Comparison of ENCODE assay signal across 9 cellular contexts in the genomic region with DNA sequence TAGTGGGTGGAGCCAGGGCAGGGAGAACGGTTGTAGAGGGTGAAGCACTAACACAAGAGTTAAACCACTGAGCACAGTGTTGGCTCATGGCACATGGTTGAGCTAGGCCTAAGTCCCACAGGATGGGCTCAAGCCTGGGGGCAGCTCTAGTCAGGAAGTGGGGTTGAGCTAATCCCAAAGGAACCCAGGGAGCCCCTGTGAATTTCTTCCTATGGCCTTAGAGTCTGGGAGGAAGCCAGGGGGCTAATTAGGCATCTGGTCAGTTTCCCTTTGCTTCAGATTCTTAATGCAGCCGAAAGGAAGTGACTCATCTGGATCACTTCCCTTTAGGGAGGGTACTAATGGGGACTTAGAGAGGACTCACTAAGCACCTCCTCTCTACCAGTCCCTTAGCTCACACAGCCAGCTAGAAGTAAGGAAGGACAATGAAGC. TPM values are rescaled to one million over a fixed set of nuclear protein-coding genes. Genes with fewer than 3 reads are reported as not detected.
DNase-seq lines count a peak whose midpoint lies in the region; ATAC-seq and TF ChIP-seq lines count a peak whose summit lies in the region.
"Had no signal": no experiment of that assay in that cellular context is flagged by ENCODE, and none has a peak within 500 bp of the region (broad histone marks: within the 10 kb centered on the region; RNA-seq: fewer than 3 reads in every experiment).

No MANE protein-coding gene starts in this region.

- no peaks in the 10 kb centered on the region for H3K36me3 ChIP-seq in upper lobe of right lung

- POLR2A ChIA-PET in activated B cell treated with CpG ODN at 0.5 μM for 24 hours (lab: Charles Lee), result interaction anchor here (0.6 to 2.3 kb wide), 4 partner anchors 32 to 89 kb away, joined by 3 to 20 read pairs (median 8); a partner anchor contains a TSS

- CTCF ChIA-PET in activated B cell treated with CpG ODN at 0.5 μM for 24 hours (lab: Charles Lee), result interaction anchor here (0.7 to 9.1 kb wide), 14 partner anchors 9 to 758 kb away, joined by 3 to 176 read pairs (median 6); a partner anchor contains a TSS

- no peaks in the 10 kb centered on the region for H3K27me3 ChIP-seq in upper lobe of right lung

- H3K9me3 ChIP-seq in upper lobe of right lung, result no peaks in the 10 kb centered on the region

- no peak overlapping the region for H3K4me3 Mint-ChIP-seq in activated B cell treated with CpG ODN at 0.5 μM for 24 hours
- H3K4me3 Mint-ChIP-seq: activated T-cell treated with anti-CD3 and anti-CD28 coated beads, Interleukin-2, amount 50 U/mL, for 4 hours had no signal

- no peak for TF ChIP-seq CTCF in GM12865 (IDR thresholded peaks at IDR 0.05; ENCODE audit: insufficient read depth, low read depth, low read length, missing control alignments)
- TF ChIP-seq CTCF in activated B cell treated with CpG ODN at 0.5 μM for 24 hours (IDR thresholded peaks at IDR 0.05), result no peak
- no peak for TF ChIP-seq CTCF in upper lobe of right lung (IDR thresholded peaks at IDR 0.05)

- peak; percentile 91 for ATAC-seq in GM21528 (IDR thresholded peaks at IDR 0.05; ENCODE audit: low FRiP score, unreplicated experiment)
- peak; percentile 92 for ATAC-seq in activated B cell treated with CpG ODN at 0.5 μM for 24 hours (ENCODE audit: low read depth)
- ATAC-seq in upper lobe of right lung, result peak; percentile 84

- H3K36me3 Mint-ChIP-seq in activated B cell treated with CpG ODN at 0.5 μM for 24 hours (ENCODE audit: low read depth), result no peaks in the 10 kb centered on the region

- DNase-seq in GM12865 (ENCODE audit: low read depth), result peak; percentile 82
- DNase-seq in HS-27A (ENCODE audit: low read depth), result peak; percentile 75
- no peak for DNase-seq in activated B cell treated with CpG ODN at 0.5 μM for 24 hours
- peak; percentile 88 for DNase-seq in iris pigment epithelial cell (ENCODE audit: low read depth)
- no peak for DNase-seq in upper lobe of right lung
- DNase-seq in DMS79 treated with DMSO at 0.1 percent for 48 hours (lab: John Stamatoyannopoulos, UW), result no peak
- DNase-seq in stimulated activated CD4-positive, alpha-beta T cell treated with anti-CD3 and anti-CD28 coated beads, Interleukin-4, amount 100 ng/mL, for 1 hour, result no peak
- DNase-seq: activated T-cell treated with anti-CD3 and anti-CD28 coated beads, Interleukin-2, amount 50 U/mL, for 4 hours had no signal

- H3K9me3 Mint-ChIP-seq in activated B cell treated with CpG ODN at 0.5 μM for 24 hours, result no peaks in the 10 kb centered on the region
- H3K9me3 Mint-ChIP-seq: activated T-cell treated with anti-CD3 and anti-CD28 coated beads, Interleukin-2, amount 50 U/mL, for 4 hours had no signal

- peak overlapping the region; percentile 75 for H3K27ac Mint-ChIP-seq in activated B cell treated with CpG ODN at 0.5 μM for 24 hours

- intact Hi-C loops in activated B cell treated with CpG ODN at 0.5 μM for 24 hours (cut with micrococcal nuclease) (loop anchor here (2.0 to 5.0 kb wide), 2 partner anchors 38 to 61 kb away; no protein-coding TSS in a partner anchor), upper lobe of right lung (cut with DNase I) (loop anchor here (5.0 to 10.0 kb wide), 2 partner anchors 93 to 725 kb away; no protein-coding TSS in a partner anchor)

- peaks cover 24% of the 10 kb centered on the region for H3K4me1 Mint-ChIP-seq in activated B cell treated with CpG ODN at 0.5 μM for 24 hours

- peaks cover 14% of the 10 kb centered on the region for H3K4me1 ChIP-seq in upper lobe of right lung

- peak overlapping the region; percentile 78 for H3K27ac ChIP-seq in upper lobe of right lung

- H3K4me3 ChIP-seq in GM12865 (ENCODE audit: low read depth, low read length), result no peak overlapping the region
- H3K4me3 ChIP-seq in upper lobe of right lung, result no peak overlapping the region

- no peaks in the 10 kb centered on the region for H3K27me3 Mint-ChIP-seq in activated B cell treated with CpG ODN at 0.5 μM for 24 hours

RNA-seq across cellular contexts. Expression of a gene that starts 10.1 kb away (rescaled TPM):
- total RNA-seq in activated B cell treated with CpG ODN at 0.5 μM for 24 hours (1.2 and 1.8 TPM in 2 replicates), upper lobe of right lung (1.9 TPM)

RNA-seq across cellular contexts. Expression of a gene that starts 27.4 kb away (rescaled TPM):
- total RNA-seq in activated B cell treated with CpG ODN at 0.5 μM for 24 hours (not detected in 2 replicates), upper lobe of right lung (not detected)
- total RNA-seq: activated T-cell treated with anti-CD3 and anti-CD28 coated beads, Interleukin-2, amount 50 U/mL, for 4 hours had no signal

RNA-seq across cellular contexts. Expression of a gene that starts 35.5 kb away (rescaled TPM):
- total RNA-seq in activated B cell treated with CpG ODN at 0.5 μM for 24 hours, result 327 and 364 TPM in 2 replicates
- total RNA-seq in upper lobe of right lung, result 435 TPM

RNA-seq across cellular contexts. Expression of a gene that starts 55.6 kb away (rescaled TPM):
- total RNA-seq in activated B cell treated with CpG ODN at 0.5 μM for 24 hours (not detected in 2 replicates), upper lobe of right lung (2.2 TPM)

Comparison
In these comparisons a context has a peak if more than half of its experiments do, and no peak if none do; other contexts are left out.
1. DNase-seq: peak in GM12865 (single experiment), HS-27A (single experiment) and iris pigment epithelial cell (single experiment); none in activated B cell treated with CpG ODN at 0.5 μM for 24 hours (single experiment), upper lobe of right lung (single experiment), DMS79 treated with DMSO at 0.1 percent for 48 hours (single experiment) and stimulated activated CD4-positive, alpha-beta T cell treated with anti-CD3 and anti-CD28 coated beads, Interleukin-4, amount 100 ng/mL, for 1 hour (single experiment).
2. Peak in every context shown above with its lines, with median percentiles within 50 percentile points of each other: ATAC-seq.